ENCODE assay signal across 30 cellular contexts in the genomic region with DNA sequence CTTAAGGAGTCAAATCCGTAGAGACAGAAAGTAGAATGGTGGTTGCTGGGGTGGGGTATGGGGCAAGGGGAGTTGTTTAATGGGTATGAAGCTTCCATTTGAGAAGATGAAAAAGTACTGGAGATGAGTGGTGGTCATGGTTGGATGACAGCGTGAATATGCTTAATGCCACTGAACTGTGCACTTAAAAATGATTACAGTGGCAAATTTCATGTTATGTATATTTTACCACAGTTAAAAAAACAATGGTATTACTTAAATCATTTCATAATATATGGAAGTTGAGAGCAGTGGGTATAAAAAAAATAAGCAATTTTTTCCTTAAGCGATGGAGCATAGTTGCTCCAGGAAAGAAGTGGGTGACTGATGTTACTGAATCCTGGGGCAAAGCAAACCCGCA.
"Had no signal": no experiment of that assay in that cellular context is flagged by ENCODE, and none has a peak within 500 bp of the region (broad histone marks: within the 10 kb centered on the region; RNA-seq: fewer than 3 reads in every experiment).

No MANE protein-coding gene starts in this region.

- DNase-seq: activated B cell treated with CpG ODN at 0.5 μM for 24 hours; activated CD4-positive, alpha-beta T cell treated with anti-CD3 and anti-CD28 coated beads for 48 hours; activated CD4-positive, alpha-beta T cell treated with anti-CD3 and anti-CD28 coated beads, Interleukin-2, amount 50 U/mL, for 1 hour; activated CD4-positive, alpha-beta T cell treated with anti-CD3 and anti-CD28 coated beads, Interleukin-2, amount 50 U/mL, for 48 hours; activated CD8-positive, alpha-beta memory T cell treated with anti-CD3 and anti-CD28 coated beads for 24 hours; activated CD8-positive, alpha-beta T cell treated with anti-CD3 and anti-CD28 coated beads for 36 hours; activated effector memory CD4-positive, alpha-beta T cell treated with Interleukin-2 at 50 U/mL for 16 hours; activated gamma-delta T cell treated with Interleukin-2 at 50 U/mL for 16 hours; activated naive CD4-positive, alpha-beta T cell treated with anti-CD3 and anti-CD28 coated beads, Interleukin-2, amount 50 U/mL, for 16 hours; activated naive CD4-positive, alpha-beta T cell treated with Interleukin-2 at 50 U/mL for 16 hours; activated T-cell treated with anti-CD3 and anti-CD28 coated beads, Interleukin-2, amount 50 U/mL, for 4 hours; amniotic stem cell; anterior cingulate cortex; brain microvascular endothelial cell; dorsolateral prefrontal cortex; effector memory CD8-positive, alpha-beta T cell; erythroblast; foreskin keratinocyte; gastrocnemius medialis; glutamatergic neuron; heart right ventricle; T-helper 17 cell; T1000; WERI-Rb-1 had no signal

- H3K27me3 ChIP-seq: brain microvascular endothelial cell, dorsolateral prefrontal cortex, esophagus muscularis mucosa, foreskin keratinocyte, gastrocnemius medialis, heart right ventricle had no signal

- H3K9me3 ChIP-seq: esophagus muscularis mucosa, gastrocnemius medialis, heart right ventricle had no signal

- H3K4me1 ChIP-seq: foreskin keratinocyte had no signal

- H3K4me3 ChIP-seq: coronary artery, dorsolateral prefrontal cortex, esophagus muscularis mucosa, gastrocnemius medialis, heart right ventricle had no signal

- H3K27ac ChIP-seq: brain microvascular endothelial cell, coronary artery, esophagus muscularis mucosa, foreskin keratinocyte, gastrocnemius medialis, heart right ventricle, WERI-Rb-1 had no signal

- ATAC-seq: activated CD4-positive, CD25-positive, alpha-beta regulatory T cell treated with anti-CD3 and anti-CD28 coated beads, Interleukin-2, amount 50 U/mL, for 24 hours; activated CD8-positive, alpha-beta T cell treated with anti-CD3 and anti-CD28 coated beads for 36 hours; activated T-cell treated with anti-CD3 and anti-CD28 coated beads, Interleukin-2, amount 50 U/mL, for 4 hours; activated T-helper 17 cell treated with anti-CD3 and anti-CD28 coated beads, Interleukin-2, amount 50 U/mL, for 72 hours; effector memory CD8-positive, alpha-beta T cell; foreskin keratinocyte; gastrocnemius medialis; heart right ventricle; T-helper 17 cell had no signal

- H3K36me3 ChIP-seq: brain microvascular endothelial cell, gastrocnemius medialis had no signal

- FAIRE-seq: astrocyte, bronchial epithelial cell had no signal
